In genomic region chr18:51257150-51257549, GRCh38 we compare ENCODE assay signal across 22 cellular contexts.
"Had no signal": no experiment of that assay in that cellular context is flagged by ENCODE, and none has a peak within 500 bp of the region (broad histone marks: within the 10 kb centered on the region; RNA-seq: fewer than 3 reads in every experiment).

No MANE protein-coding gene starts in this region.

- H3K27ac ChIP-seq: HL-60, KMS-11, SJSA1, SK-N-MC had no signal

- DNase-seq: MG63, NCI-H1092 treated with DMSO at 0.1 percent for 48 hours, NCI-H1436, NCI-H187, NCI-H2029, NCI-H2081 treated with DMSO at 0.1 percent for 48 hours, NCI-H226, NCI-H446, NCI-H510A, NCI-H524 treated with DMSO at 0.1 percent for 48 hours, NCI-H69, NCI-H774, Right ventricle myocardium superior, RPMI8226, SIG-M5 had no signal

- H3K4me2 ChIP-seq: KMS-11 had no signal

- H3K4me1 ChIP-seq: SJSA1 had no signal

- H3K4me3 ChIP-seq: K562, MG63, SJSA1, SK-N-MC had no signal

- H3K9me3 ChIP-seq: MG63, SJSA1 had no signal

- H3K27me3 ChIP-seq: MG63, SJSA1 had no signal

- H3K9ac ChIP-seq: KMS-11 had no signal

- FAIRE-seq: HTR-8/SVneo, K562, RCC 7860 had no signal

- H3K36me3 ChIP-seq: MG63, SJSA1 had no signal
